Comparison of ENCODE assay signal across 8 cellular contexts in genomic region chr1:229156819-229157218, GRCh38.
DNase-seq lines count a peak whose midpoint lies in the region; FAIRE-seq and TF ChIP-seq lines count a peak whose summit lies in the region.
"Had no signal": no experiment of that assay in that cellular context is flagged by ENCODE, and none has a peak within 500 bp of the region (broad histone marks: within the 10 kb centered on the region; RNA-seq: fewer than 3 reads in every experiment).

No MANE protein-coding gene starts in this region.

- H3F3A ChIP-seq in PC-9 (ENCODE audit: insufficient read depth, low read depth), result no peaks in the 10 kb centered on the region

- H4K20me1 ChIP-seq in PC-9 (ENCODE audit: insufficient read depth), result no peaks in the 10 kb centered on the region

- no peaks in the 10 kb centered on the region for H3K9me2 ChIP-seq in PC-9 (ENCODE audit: insufficient read depth)

- WGBS in small intestine, 3 donors, result 67 to 75% (median 71%) methylated on average over 3 of the region's 3 CpGs

- DNase-seq in H7 (peak; percentile 59), SJCRH30 (peak; percentile 17 to 64), frontal cortex (ENCODE audit: low spot score in 2 of 2) (peak; percentile 20 to 40), small intestine (peak; percentile 37), PC-9 (no peak), GM19239 (ENCODE audit: insufficient read length, low spot score) (no peak), erythroblast (lab: John Stamatoyannopoulos, UW) (no peak)

- no peaks in the 10 kb centered on the region for H3K9me3 ChIP-seq in SJCRH30 (replicated peaks)
- H3K9me3 ChIP-seq in small intestine (ENCODE audit: control insufficient read depth, low read depth), result no peaks in the 10 kb centered on the region
- H3K9me3 ChIP-seq in PC-9 (ENCODE audit: insufficient read depth, low read depth), result no peaks in the 10 kb centered on the region

- intact Hi-C loops in PC-9 (cut with micrococcal nuclease; ENCODE audit: unreplicated experiment), result no loop called here

- no TSS peak for BruUV-seq in PC-9 (replicated peaks; lab: Mats Ljungman, UMichigan)

- TF ChIP-seq CTCF in PC-9 (conservative IDR thresholded peaks at IDR 0.05), result no peak; the same call in 1 of the 2 replicates

- CTCF ChIA-PET in PC-9 (lab: Charles Lee), result no interaction called here

- H3K79me2 ChIP-seq in PC-9 (ENCODE audit: low read depth), result no peaks in the 10 kb centered on the region

- no peak for TF ChIP-seq POLR2A in erythroblast (IDR thresholded peaks at IDR 0.05; ENCODE audit: low read length)

- POLR2A ChIA-PET in PC-9 (lab: Charles Lee; ENCODE audit: unreplicated experiment), result no interaction called here

- H3K36me3 ChIP-seq in H7 (replicated peaks; ENCODE audit: control insufficient read depth, insufficient read depth, low read length) (no peaks in the 10 kb centered on the region), SJCRH30 (no peaks in the 10 kb centered on the region), small intestine (ENCODE audit: control insufficient read depth in 2 of 2, insufficient read depth in 2 of 2, low read length in 2 of 2) (no peaks in the 10 kb centered on the region), PC-9 (ENCODE audit: low read depth) (no peaks in the 10 kb centered on the region)

- H2AFZ ChIP-seq in PC-9, result no peak overlapping the region

- FAIRE-seq in frontal cortex (lab: Jason Lieb, UNC) (no peak), small intestine (lab: Jason Lieb, UNC) (no peak), GM19239 (lab: Jason Lieb, UNC) (no peak)

- no peak overlapping the region for H3K4me2 ChIP-seq in PC-9

- H3K27me3 ChIP-seq in H7 (ENCODE audit: control insufficient read depth, insufficient read depth, low read length), result no peaks in the 10 kb centered on the region; the same call in 1 of the 2 replicates
- no peaks in the 10 kb centered on the region for H3K27me3 ChIP-seq in SJCRH30
- no peaks in the 10 kb centered on the region for H3K27me3 ChIP-seq in small intestine (ENCODE audit: control insufficient read depth in 2 of 2, insufficient read depth in 2 of 2, low read length in 2 of 2)
- peaks cover 63% of the 10 kb centered on the region for H3K27me3 ChIP-seq in PC-9 (ENCODE audit: insufficient read depth, low read depth)

- peaks cover 3% of the 10 kb centered on the region for H3K4me1 ChIP-seq in SJCRH30
- no peaks in the 10 kb centered on the region for H3K4me1 ChIP-seq in small intestine (ENCODE audit: control insufficient read depth in 2 of 2, insufficient read depth in 1 of 2, low read depth in 1 of 2, low read length in 1 of 2)
- H3K4me1 ChIP-seq in PC-9 (replicated peaks; ENCODE audit: insufficient read depth), result no peaks in the 10 kb centered on the region

- H3K4me3 ChIP-seq in H7 (ENCODE audit: insufficient read depth, low read depth, low read length), result no peak overlapping the region
- no peak overlapping the region for H3K4me3 ChIP-seq in SJCRH30
- H3K4me3 ChIP-seq in small intestine (ENCODE audit: low read depth in 1 of 2, low read length in 2 of 2), result no peak overlapping the region
- H3K4me3 ChIP-seq in PC-9, result no peak overlapping the region

- H3K27ac ChIP-seq in SJCRH30 (no peak overlapping the region), small intestine (ENCODE audit: low read depth in 1 of 2, low read length in 1 of 2) (no peak overlapping the region), PC-9 (no peak overlapping the region)
- H3K27ac ChIP-seq: epithelial cell of prostate had no signal

Comparison
In these comparisons a context has a peak if more than half of its experiments do, and no peak if none do; other contexts are left out.
1. DNase-seq: peak in H7 (single experiment), SJCRH30 (2 of 2), frontal cortex (2 of 2) and small intestine (single experiment); none in PC-9 (0 of 2), GM19239 (single experiment) and erythroblast (0 of 2).